In genomic region chr21:41993744-41994143, GRCh38 we compare ENCODE assay signal across 15 cellular contexts. TPM values are rescaled to one million over a fixed set of nuclear protein-coding genes. Genes with fewer than 3 reads are reported as not detected.
DNase-seq lines count a peak whose midpoint lies in the region; TF ChIP-seq lines count a peak whose summit lies in the region.
"Had no signal": no experiment of that assay in that cellular context is flagged by ENCODE, and none has a peak within 500 bp of the region (broad histone marks: within the 10 kb centered on the region; RNA-seq: fewer than 3 reads in every experiment).

No MANE protein-coding gene starts in this region.

- peaks cover 40% of the 10 kb centered on the region for H3K9me3 ChIP-seq in endodermal cell (ENCODE audit: control insufficient read depth, low read length)

- peak; percentile 82 for DNase-seq in GM04503 (ENCODE audit: low read depth)
- peak; percentile 33 for DNase-seq in astrocyte of the cerebellum (ENCODE audit: low read depth)
- peak; percentile 87 to 92 for DNase-seq in foreskin fibroblast
- DNase-seq in stromal cell of bone marrow (ENCODE audit: low read depth) = peak; percentile 64
- DNase-seq in D341Med (ENCODE audit: low spot score) = no peak
- no peak for DNase-seq in COLO829 (ENCODE audit: low spot score)
- DNase-seq in endodermal cell = no peak
- no peak for DNase-seq in stimulated activated CD4-positive, alpha-beta T cell treated with anti-CD3 and anti-CD28 coated beads, Interleukin-2, amount 100 ng/mL, for 24 hours
- DNase-seq: activated gamma-delta T cell treated with Interleukin-2 at 50 U/mL for 16 hours; CD4-positive, alpha-beta memory T cell; erythroblast; mesendoderm; NK-92 treated with Interleukin-12 subunit alpha and Interleukin-12 subunit beta, amount 100 ng/mL, for 24 hours; WERI-Rb-1 had no signal

- H3K9me3 Mint-ChIP-seq in endodermal cell = peaks cover 36% of the 10 kb centered on the region
- H3K9me3 Mint-ChIP-seq: central memory CD8-positive, alpha-beta T cell had no signal

- H3K27ac ChIP-seq in endodermal cell (ENCODE audit: low read depth, low read length) = no peak overlapping the region
- H3K27ac ChIP-seq: WERI-Rb-1 had no signal

- no peak overlapping the region for H3K4me3 ChIP-seq in astrocyte of the cerebellum (ENCODE audit: low read depth, low read length)
- H3K4me3 ChIP-seq in foreskin fibroblast (ENCODE audit: low read depth in 1 of 2, low read length in 2 of 2) = no peak overlapping the region
- no peak overlapping the region for H3K4me3 ChIP-seq in endodermal cell (ENCODE audit: low read length)

- H3K4me1 Mint-ChIP-seq in endodermal cell = no peaks in the 10 kb centered on the region

- no peak overlapping the region for H3K27ac Mint-ChIP-seq in endodermal cell
- H3K27ac Mint-ChIP-seq: CD4-positive, alpha-beta memory T cell had no signal

- H3K27me3 Mint-ChIP-seq in endodermal cell (ENCODE audit: insufficient read depth) = no peaks in the 10 kb centered on the region
- H3K27me3 Mint-ChIP-seq: CD4-positive, alpha-beta memory T cell; central memory CD8-positive, alpha-beta T cell had no signal

- no peak overlapping the region for H3K9ac ChIP-seq in endodermal cell (ENCODE audit: extremely low read depth, low read length, poor library complexity, severe bottlenecking)

- in situ Hi-C loops in astrocyte of the cerebellum (cut with HindIII; ENCODE audit: low sequenced_read_pairs) = no loop called here

- H3K27me3 ChIP-seq in endodermal cell (ENCODE audit: control insufficient read depth, insufficient read depth, low read length, poor library complexity, severe bottlenecking) = no peaks in the 10 kb centered on the region

- peaks cover 92% of the 10 kb centered on the region for H3K36me3 ChIP-seq in endodermal cell (ENCODE audit: control insufficient read depth, insufficient read depth, low read length)

- TF ChIP-seq CTCF in astrocyte of the cerebellum (IDR thresholded peaks at IDR 0.05; ENCODE audit: low read depth, low read length, missing control alignments) = no peak
- no peak for TF ChIP-seq CTCF in foreskin fibroblast (IDR thresholded peaks at IDR 0.05; ENCODE audit: low read depth, low read length)
- no peak for TF ChIP-seq CTCF in endodermal cell (conservative IDR thresholded peaks at IDR 0.05)

- 96 to 97% methylated on average over 6 of the region's 6 CpGs for WGBS in endodermal cell (ENCODE audit: insufficient coverage in 1 of 2, insufficient read length in 1 of 2), 2 experiments

- peaks cover 78% of the 10 kb centered on the region for H3K36me3 Mint-ChIP-seq in endodermal cell (ENCODE audit: low read depth)

- no peaks in the 10 kb centered on the region for H3K4me1 ChIP-seq in endodermal cell (ENCODE audit: control insufficient read depth, insufficient read depth, low read length)

- no peak overlapping the region for H3K4me3 Mint-ChIP-seq in endodermal cell
- H3K4me3 Mint-ChIP-seq: CD4-positive, alpha-beta memory T cell; central memory CD8-positive, alpha-beta T cell had no signal

RNA-seq across cellular contexts. Expression of gene ZBTB21, which starts 16.4 kb away (rescaled TPM):
- 10 to 100 TPM; 17.3 to 23.1 TPM for total RNA-seq in endodermal cell
- 14.0 TPM for polyA plus RNA-seq in endodermal cell (2013, experiment 1 of 2)
- 14.4 TPM for polyA plus RNA-seq in endodermal cell (2013, experiment 2 of 2)

RNA-seq across cellular contexts. Expression of gene C2CD2, which starts 39.9 kb away (rescaled TPM):
- total RNA-seq in endodermal cell = 10 to 100 TPM; 26.3 to 28.7 TPM
- 8.9 TPM for polyA plus RNA-seq in endodermal cell (2013, experiment 1 of 2)
- polyA plus RNA-seq in endodermal cell (2013, experiment 2 of 2) = 7.2 TPM

Comparison
In these comparisons a context has a peak if more than half of its experiments do, and no peak if none do; other contexts are left out.
1. DNase-seq: peak in GM04503 (single experiment), astrocyte of the cerebellum (single experiment), foreskin fibroblast (2 of 2) and stromal cell of bone marrow (single experiment); none in D341Med (single experiment), COLO829 (single experiment), endodermal cell (single experiment) and stimulated activated CD4-positive, alpha-beta T cell treated with anti-CD3 and anti-CD28 coated beads, Interleukin-2, amount 100 ng/mL, for 24 hours (0 of 2).